Comparison of ENCODE assay signal across 9 cellular contexts in genomic region chr11:10878408-10879214, GRCh38. TPM values are rescaled to one million over a fixed set of nuclear protein-coding genes. Genes with fewer than 3 reads are reported as not detected.
DNase-seq lines count a peak whose midpoint lies in the region; TF ChIP-seq lines count a peak whose summit lies in the region.
"Had no signal": no experiment of that assay in that cellular context is flagged by ENCODE, and none has a peak within 500 bp of the region (broad histone marks: within the 10 kb centered on the region; RNA-seq: fewer than 3 reads in every experiment).

No MANE protein-coding gene starts in this region.

- H3K27me3 ChIP-seq in transverse colon, result no peaks in the 10 kb centered on the region

- DNase-seq in AG10803 (ENCODE audit: low read depth), result peak; percentile 74
- peak; percentile 30 for DNase-seq in GM10266 (ENCODE audit: extremely low spot score)
- DNase-seq in NCI-H446 (lab: John Stamatoyannopoulos, UW), result peak; percentile 49 to 79
- DNase-seq in amniotic epithelial cell (ENCODE audit: low read depth), result peak; percentile 79
- DNase-seq in immature natural killer cell, result peak; percentile 55 to 64 (median 59)
- DNase-seq in transverse colon, result no peak
- no peak for DNase-seq in caudate nucleus (lab: John Stamatoyannopoulos, UW)
- DNase-seq in SHP77 treated with DMSO at 0.1 percent for 48 hours (lab: John Stamatoyannopoulos, UW), result no peak
- DNase-seq: right cardiac atrium had no signal

- H3K9me3 ChIP-seq in transverse colon, result no peaks in the 10 kb centered on the region

- peaks cover 4 to 12% of the 10 kb centered on the region in 2 donors for H3K4me1 Mint-ChIP-seq in immature natural killer cell

- H3K4me3 ChIP-seq in AG10803 (ENCODE audit: low read length) (no peak overlapping the region), transverse colon (no peak overlapping the region)

- H3K36me3 Mint-ChIP-seq in immature natural killer cell, result peaks cover under 1 to 1% (median 1%) of the 10 kb centered on the region in 3 donors

- peaks cover 0 to 19% (median 4%) of the 10 kb centered on the region in 4 donors for H3K4me1 ChIP-seq in transverse colon

- H3K27me3 Mint-ChIP-seq in immature natural killer cell (ENCODE audit: low read depth in 3 of 3), result peaks cover 0 to under 1% (median 0%) of the 10 kb centered on the region in 3 donors

- TF ChIP-seq POLR2A in transverse colon (IDR thresholded peaks at IDR 0.05), result no peak

- 84 to 87% methylated on average over 6 to 7 of the region's 7 CpGs for WGBS in transverse colon (ENCODE audit: low coverage in 1 of 2), 2 donors

- peaks cover 0 to 5% (median 2%) of the 10 kb centered on the region in 6 donors for H3K9me3 Mint-ChIP-seq in immature natural killer cell

- H3K27ac Mint-ChIP-seq in immature natural killer cell, result peak overlapping the region in 3 of 6 donors; percentile 22 to 68 (median 36)

- H3K27ac ChIP-seq in transverse colon (peak overlapping the region in 2 of 4 donors; percentile 50 to 61), caudate nucleus (ENCODE audit: low read depth, low read length) (no peak overlapping the region)

- TF ChIP-seq EP300 in transverse colon (IDR thresholded peaks at IDR 0.05; ENCODE audit: low read depth), result no peak

- TF ChIP-seq CTCF in AG10803 (conservative IDR thresholded peaks at IDR 0.05; ENCODE audit: low read length) (peak; percentile 93), GM10266 (IDR thresholded peaks at IDR 0.05; ENCODE audit: control insufficient read depth, insufficient read depth, low read depth, missing control alignments) (peak; percentile 44), transverse colon (IDR thresholded peaks at IDR 0.05) (peak; percentile 69 to 81 (median 76))

- H3K36me3 ChIP-seq in transverse colon, result no peaks in the 10 kb centered on the region

- peak overlapping the region in 1 of 5 donors; percentile 2 for H3K4me3 Mint-ChIP-seq in immature natural killer cell

- intact Hi-C loops in transverse colon (cut with DNase I; ENCODE audit: low total_unique reads), result no loop called here

- in situ Hi-C loops in transverse colon (cut with MboI; ENCODE audit: low pct_ligation_motif_present in 1 of 4, low pct_unique_long_range_greater_than_20kb in 1 of 4, low sequenced_read_pairs in 3 of 4), result no loop called here

RNA-seq across cellular contexts. Expression of gene ZBED5, which starts 20.8 kb away (rescaled TPM):
- 10 to 100 TPM in 1 of 3 donors, 1 to 10 TPM in 2; 7.2 to 14.7 (median 9.8) TPM for polyA plus RNA-seq in immature natural killer cell
- total RNA-seq in transverse colon, result 10 to 100 TPM; 13.7 to 38.4 (median 29.7) TPM

Comparison
In these comparisons a context has a peak if more than half of its experiments do, and no peak if none do; other contexts are left out.
1. DNase-seq: peak in AG10803 (single experiment), GM10266 (single experiment), NCI-H446 (2 of 2), amniotic epithelial cell (single experiment) and immature natural killer cell (3 of 3); none in transverse colon (single experiment), caudate nucleus (0 of 61) and SHP77 treated with DMSO at 0.1 percent for 48 hours (single experiment).
2. Peak in every context shown above with its lines, with median percentiles within 50 percentile points of each other: CTCF ChIP-seq.